Comparison of ENCODE assay signal across 14 cellular contexts in the genomic region with DNA sequence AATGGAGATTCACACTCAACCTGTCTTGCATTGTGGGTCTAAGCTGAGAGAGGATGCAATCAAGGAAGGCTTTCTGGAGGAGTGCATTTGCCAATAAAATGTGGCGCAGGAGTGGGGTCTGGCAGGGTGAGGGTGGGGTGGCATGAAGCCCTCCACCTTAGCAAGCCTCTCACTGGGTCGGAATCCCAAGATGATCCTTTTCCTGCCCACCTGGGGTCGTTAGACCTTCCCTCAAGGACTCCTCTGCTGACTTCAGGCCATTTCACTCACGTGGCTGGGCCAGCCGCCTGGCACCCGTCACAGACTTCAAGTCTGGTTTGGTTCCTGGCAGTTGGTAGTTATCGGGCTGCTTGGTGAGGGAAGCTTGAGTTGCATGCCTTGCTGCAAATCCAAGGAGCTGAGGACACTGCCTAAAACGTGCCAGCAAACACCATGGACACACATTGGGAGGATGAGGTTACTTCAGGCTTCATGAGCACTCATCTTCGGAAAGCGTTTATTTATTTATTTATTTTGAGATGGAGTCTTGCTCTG. TPM values are rescaled to one million over a fixed set of nuclear protein-coding genes. Genes with fewer than 3 reads are reported as not detected.
DNase-seq lines count a peak whose midpoint lies in the region; ATAC-seq and TF ChIP-seq lines count a peak whose summit lies in the region.
"Had no signal": no experiment of that assay in that cellular context is flagged by ENCODE, and none has a peak within 500 bp of the region (broad histone marks: within the 10 kb centered on the region; RNA-seq: fewer than 3 reads in every experiment).

No MANE protein-coding gene starts in this region.

- no peak overlapping the region for H2AFZ ChIP-seq in Karpas-422 (ENCODE audit: low read length)

- peak overlapping the region; percentile 87 for H3K4me2 ChIP-seq in Karpas-422 (ENCODE audit: low read depth, low read length, poor library complexity, severe bottlenecking)

- H3K9me2 ChIP-seq in Karpas-422 (replicated peaks; ENCODE audit: insufficient read depth, low read length), result no peaks in the 10 kb centered on the region

- peak overlapping the region; percentile 100; the same call in 1 of the 2 replicates for H3K9ac ChIP-seq in Karpas-422 (ENCODE audit: low read length)

- intact Hi-C loops in gastrocnemius medialis (cut with DNase I; ENCODE audit: low total_unique reads), result no loop called here

- H3K27me3 ChIP-seq in Karpas-422 (ENCODE audit: low read length), result no peaks in the 10 kb centered on the region
- no peaks in the 10 kb centered on the region for H3K27me3 ChIP-seq in gastrocnemius medialis

- H3K4me3 ChIP-seq in Karpas-422 (ENCODE audit: low read length) (no peak overlapping the region), gastrocnemius medialis (no peak overlapping the region)

- H3K9me3 Mint-ChIP-seq in activated T-cell treated with anti-CD3 and anti-CD28 coated beads, Interleukin-2, amount 50 U/mL, for 24 hours, result no peaks in the 10 kb centered on the region
- no peaks in the 10 kb centered on the region for H3K9me3 Mint-ChIP-seq in activated naive CD8-positive, alpha-beta T cell treated with anti-CD3 and anti-CD28 coated beads, Interleukin-2, amount 50 U/mL, for 24 hours
- H3K9me3 Mint-ChIP-seq: memory B cell had no signal

- H3K36me3 Mint-ChIP-seq in activated T-cell treated with anti-CD3 and anti-CD28 coated beads, Interleukin-2, amount 50 U/mL, for 24 hours (ENCODE audit: low read depth), result peaks cover 73% of the 10 kb centered on the region
- H3K36me3 Mint-ChIP-seq in activated naive CD8-positive, alpha-beta T cell treated with anti-CD3 and anti-CD28 coated beads, Interleukin-2, amount 50 U/mL, for 24 hours (ENCODE audit: low read depth), result peaks cover 53% of the 10 kb centered on the region

- H3K4me1 ChIP-seq in Karpas-422 (ENCODE audit: low read length), result peaks cover 29% of the 10 kb centered on the region
- H3K4me1 ChIP-seq in gastrocnemius medialis, result peaks cover 58 to 61% of the 10 kb centered on the region in 2 donors

- peak overlapping the region; percentile 100 for H3K4me3 Mint-ChIP-seq in activated T-cell treated with anti-CD3 and anti-CD28 coated beads, Interleukin-2, amount 50 U/mL, for 24 hours
- peak overlapping the region; percentile 99 for H3K4me3 Mint-ChIP-seq in activated naive CD8-positive, alpha-beta T cell treated with anti-CD3 and anti-CD28 coated beads, Interleukin-2, amount 50 U/mL, for 24 hours

- TF ChIP-seq POLR2A in gastrocnemius medialis (IDR thresholded peaks at IDR 0.05), result no peak

- peaks cover 60% of the 10 kb centered on the region for H3K4me1 Mint-ChIP-seq in activated T-cell treated with anti-CD3 and anti-CD28 coated beads, Interleukin-2, amount 50 U/mL, for 24 hours (ENCODE audit: low read depth)
- H3K4me1 Mint-ChIP-seq in activated naive CD8-positive, alpha-beta T cell treated with anti-CD3 and anti-CD28 coated beads, Interleukin-2, amount 50 U/mL, for 24 hours, result peaks cover 54% of the 10 kb centered on the region

- H3K36me3 ChIP-seq in Karpas-422 (ENCODE audit: insufficient read depth, low read length) (peaks cover 42% of the 10 kb centered on the region), gastrocnemius medialis (peaks cover 0 to 34% of the 10 kb centered on the region in 2 donors)

- DNase-seq in activated T-cell treated with anti-CD3 and anti-CD28 coated beads, Interleukin-2, amount 50 U/mL, for 24 hours, result no peak
- no peak for DNase-seq in activated T-cell treated with anti-CD3 and anti-CD28 coated beads for 4 hours
- DNase-seq in Karpas-422, result no peak
- DNase-seq in activated naive CD8-positive, alpha-beta T cell treated with anti-CD3 and anti-CD28 coated beads, Interleukin-2, amount 50 U/mL, for 24 hours, result no peak
- peak; percentile 29 to 85 for DNase-seq in gastrocnemius medialis
- no peak for DNase-seq in NCI-H446 (lab: John Stamatoyannopoulos, UW)
- no peak for DNase-seq in activated gamma-delta T cell (lab: John Stamatoyannopoulos, UW)
- DNase-seq: activated naive CD4-positive, alpha-beta T cell treated with anti-CD3 and anti-CD28 coated beads, Interleukin-2, amount 50 U/mL, for 16 hours; DMS 273 treated with DMSO at 0.1 percent for 48 hours; NCI-H187; NCI-H510A had no signal

- peaks cover 23% of the 10 kb centered on the region for H4K20me1 ChIP-seq in Karpas-422 (ENCODE audit: insufficient read depth, low read depth, low read length)

- H3K27ac ChIP-seq in Karpas-422 (ENCODE audit: low read length) (no peak overlapping the region), gastrocnemius medialis (peak overlapping the region; percentile 84 to 99 (median 88))

- in situ Hi-C loops in gastrocnemius medialis (cut with MboI; ENCODE audit: low sequenced_read_pairs in 4 of 4), result no loop called here

- no peak for ATAC-seq in activated naive CD8-positive, alpha-beta T cell treated with anti-CD3 and anti-CD28 coated beads, Interleukin-2, amount 50 U/mL, for 24 hours
- ATAC-seq in gastrocnemius medialis (peak; percentile 22 to 61), HG02870 (IDR thresholded peaks at IDR 0.05; ENCODE audit: unreplicated experiment) (no peak)
- ATAC-seq: Panc1 had no signal

- peak overlapping the region; percentile 95 for H3K27ac Mint-ChIP-seq in activated T-cell treated with anti-CD3 and anti-CD28 coated beads, Interleukin-2, amount 50 U/mL, for 24 hours
- peak overlapping the region; percentile 70 for H3K27ac Mint-ChIP-seq in activated naive CD8-positive, alpha-beta T cell treated with anti-CD3 and anti-CD28 coated beads, Interleukin-2, amount 50 U/mL, for 24 hours
- H3K27ac Mint-ChIP-seq: memory B cell had no signal

- H3K79me2 ChIP-seq in Karpas-422 (ENCODE audit: low read length), result peaks cover 60% of the 10 kb centered on the region

- no peaks in the 10 kb centered on the region for H3K9me3 ChIP-seq in Karpas-422 (ENCODE audit: low read length)
- H3K9me3 ChIP-seq in gastrocnemius medialis, result no peaks in the 10 kb centered on the region

- TF ChIP-seq CTCF in gastrocnemius medialis (IDR thresholded peaks at IDR 0.05 in 4 of 5, conservative IDR thresholded peaks at IDR 0.05 in 1 of 5), result no peak

- no peaks in the 10 kb centered on the region for H3K27me3 Mint-ChIP-seq in activated T-cell treated with anti-CD3 and anti-CD28 coated beads, Interleukin-2, amount 50 U/mL, for 24 hours
- no peaks in the 10 kb centered on the region for H3K27me3 Mint-ChIP-seq in activated naive CD8-positive, alpha-beta T cell treated with anti-CD3 and anti-CD28 coated beads, Interleukin-2, amount 50 U/mL, for 24 hours
- H3K27me3 Mint-ChIP-seq: memory B cell had no signal

RNA-seq across cellular contexts. Expression of a gene that starts 2.5 kb away (rescaled TPM):
- 219 and 234 TPM in 2 replicates for total RNA-seq in Karpas-422 (2014; rRNA removed; shearing (Covaris generic); ENCODE audit: low replicate concordance)
- total RNA-seq in gastrocnemius medialis, result 100 to 1,000 TPM in 3 of 4 donors, 10 to 100 TPM in 1; 83.2 to 231 (median 173) TPM

RNA-seq across cellular contexts. Expression of a gene that starts 36.7 kb away (rescaled TPM):
- 38.1 and 38.7 TPM in 2 replicates for total RNA-seq in Karpas-422 (2014; rRNA removed; shearing (Covaris generic); ENCODE audit: low replicate concordance)
- 10 to 100 TPM; 18.1 to 49.8 (median 25.1) TPM for total RNA-seq in gastrocnemius medialis

Comparison
In these comparisons a context has a peak if more than half of its experiments do, and no peak if none do; other contexts are left out.
1. DNase-seq: peak in gastrocnemius medialis (2 of 2); none in activated T-cell treated with anti-CD3 and anti-CD28 coated beads, Interleukin-2, amount 50 U/mL, for 24 hours (single experiment), activated T-cell treated with anti-CD3 and anti-CD28 coated beads for 4 hours (single experiment), Karpas-422 (single experiment), activated naive CD8-positive, alpha-beta T cell treated with anti-CD3 and anti-CD28 coated beads, Interleukin-2, amount 50 U/mL, for 24 hours (single experiment), NCI-H446 (0 of 2) and activated gamma-delta T cell (single experiment).
2. ATAC-seq: peak in gastrocnemius medialis (2 of 2); none in activated naive CD8-positive, alpha-beta T cell treated with anti-CD3 and anti-CD28 coated beads, Interleukin-2, amount 50 U/mL, for 24 hours (single experiment) and HG02870 (single experiment).